In genomic region chr2:64359892-64360657, GRCh38 we compare ENCODE assay signal across 8 cellular contexts.
A peak's percentile ranks its signal among the peaks of the same experiment; 100 is the strongest.
DNase-seq lines count a peak whose midpoint lies in the region; ATAC-seq, FAIRE-seq and TF ChIP-seq lines count a peak whose summit lies in the region.

No MANE protein-coding gene starts in this region.

- FAIRE-seq in GM12878 (lab: Jason Lieb, UNC) = no peak

- DNase-seq in AG10803 (ENCODE audit: low read depth) (peak; percentile 83), MG63 (peak; percentile 97), GM12878 (ENCODE audit: low read depth, low spot score) (no peak), right lobe of liver (peak in 2 of 3 donors; percentile 59 to 67), NCI-H748 (lab: John Stamatoyannopoulos, UW; ENCODE audit: unreplicated experiment) (no peak), NCI-H2171 treated with DMSO at 0.1 percent for 48 hours (lab: John Stamatoyannopoulos, UW) (no peak)
- peak; percentile 67 for DNase-seq in stimulated activated naive CD8-positive, alpha-beta T cell treated with anti-CD3 and anti-CD28 coated beads, Interleukin-15, Interleukin-2, amounts not matched to agents 100 U/mL and 50 U/mL, for 24 hours

- H3K79me2 ChIP-seq in GM12878 (ENCODE audit: control insufficient read depth, insufficient read depth, low read length) = no peaks in the 10 kb centered on the region

- SMC1A ChIA-PET in GM12878 (lab: Charles Lee; ENCODE audit: uncharacterized antibody, unreplicated experiment) = interaction anchor here (1.2 kb wide), 1 partner anchor 41 kb away, joined by 4 read pairs; no protein-coding TSS in a partner anchor

- H3K36me3 ChIP-seq in MG63 (no peaks in the 10 kb centered on the region), GM12878 (ENCODE audit: control insufficient read depth in 2 of 2, insufficient read depth in 2 of 2, low read length in 1 of 2) (no peaks in the 10 kb centered on the region), right lobe of liver (no peaks in the 10 kb centered on the region)

- in situ Hi-C loops in GM12878 (cut with MboI) = no loop called here

- CTCF ChIA-PET in GM12878 (lab: Yijun Ruan, JAX) = interaction anchor here (1.1 to 5.6 kb wide), 3 partner anchors 11 to 128 kb away, joined by 3 to 28 read pairs (median 7); no protein-coding TSS in a partner anchor

- H3K4me1 ChIP-seq in GM12878 (ENCODE audit: control insufficient read depth, insufficient read depth, low read length) (peaks cover 6% of the 10 kb centered on the region; the same call in 1 of the 2 replicates), right lobe of liver (peaks cover 0 to 8% (median 4%) of the 10 kb centered on the region in 4 donors)

- WGBS in GM12878 (ENCODE audit: insufficient coverage, insufficient replicate concordance, low lambda C conversion rate, missing lambda C conversion rate) = 12% methylated on average over 11 of the region's 11 CpGs
- 62% methylated on average over 3 of the region's 11 CpGs for WGBS in right lobe of liver (ENCODE audit: insufficient coverage, low coverage, low lambda C conversion rate, missing lambda C conversion rate)

- H3K27me3 ChIP-seq in MG63 = no peaks in the 10 kb centered on the region
- no peaks in the 10 kb centered on the region; a peak in 1 of 4 replicates for H3K27me3 ChIP-seq in GM12878 (replicated peaks in 1 of 2; ENCODE audit: control insufficient read depth in 2 of 2, insufficient read depth in 2 of 2, low read length in 1 of 2)
- no peaks in the 10 kb centered on the region for H3K27me3 ChIP-seq in right lobe of liver

- intact Hi-C loops in GM12878 (cut with micrococcal nuclease; ENCODE audit: unreplicated experiment) = no loop called here
- intact Hi-C loops in right lobe of liver (cut with DNase I) = no loop called here

- TF ChIP-seq EP300 in GM12878 (IDR thresholded peaks at IDR 0.05; ENCODE audit: borderline replicate concordance in 1 of 2, control insufficient read depth in 1 of 2, low read depth in 2 of 2, low read length in 2 of 2) = no peak

- H3K4me2 ChIP-seq in GM12878 (ENCODE audit: control insufficient read depth, insufficient read depth) = peak overlapping the region; percentile 31; the same call in 1 of the 2 replicates

- no peak; the same call in 1 of the 2 replicates for TF ChIP-seq CTCF in AG10803 (conservative IDR thresholded peaks at IDR 0.05; ENCODE audit: low read length)
- TF ChIP-seq CTCF in GM12878 (IDR thresholded peaks at IDR 0.05 in 2 of 3, conservative IDR thresholded peaks at IDR 0.05 in 1 of 3; ENCODE audit: control insufficient read depth in 2 of 3, extremely low read depth in 1 of 3, insufficient read depth in 1 of 3, low read depth in 3 of 3, low read length in 3 of 3) = no peak
- TF ChIP-seq CTCF in right lobe of liver (IDR thresholded peaks at IDR 0.05) = peak in 2 of 4 donors; percentile 8 to 10

- POLR2A ChIA-PET in GM12878 (lab: Charles Lee) = no interaction called here

- no TSS peak for BruUV-seq in GM12878 (replicated peaks; lab: Mats Ljungman, UMichigan)

- no peaks in the 10 kb centered on the region for H3K9me3 ChIP-seq in MG63
- H3K9me3 ChIP-seq in GM12878 (replicated peaks; ENCODE audit: control insufficient read depth, insufficient read depth, low read length) = no peaks in the 10 kb centered on the region
- no peaks in the 10 kb centered on the region for H3K9me3 ChIP-seq in right lobe of liver

- no peak for TF ChIP-seq RAD21 in GM12878 (IDR thresholded peaks at IDR 0.05; ENCODE audit: insufficient read depth, low read depth, low read length)

- H3K27ac ChIP-seq in GM12878 (ENCODE audit: control insufficient read depth, insufficient read depth) = no peak overlapping the region
- no peak overlapping the region for H3K27ac ChIP-seq in right lobe of liver

- peak; percentile 84 for ATAC-seq in GM21447 (IDR thresholded peaks at IDR 0.05; ENCODE audit: unreplicated experiment)
- ATAC-seq in GM12878 = peak; percentile 95
- peak; percentile 57 to 93 (median 67) for ATAC-seq in right lobe of liver
- peak; percentile 97 for ATAC-seq in stimulated activated naive CD8-positive, alpha-beta T cell treated with anti-CD3 and anti-CD28 coated beads, Interleukin-15, Interleukin-2, amounts not matched to agents 100 U/mL and 50 U/mL, for 24 hours

- TF ChIP-seq POLR2A in GM12878 (IDR thresholded peaks at IDR 0.05; ENCODE audit: low read depth, low read length) = no peak
- no peak for TF ChIP-seq POLR2A in right lobe of liver (IDR thresholded peaks at IDR 0.05)

- H4K20me1 ChIP-seq in GM12878 (ENCODE audit: control insufficient read depth, insufficient read depth) = no peaks in the 10 kb centered on the region

- no peak overlapping the region for H3K9ac ChIP-seq in GM12878 (ENCODE audit: control insufficient read depth, insufficient read depth, low read length)

- H3K4me3 ChIP-seq in AG10803 (ENCODE audit: low read length) = no peak overlapping the region
- no peak overlapping the region for H3K4me3 ChIP-seq in MG63
- no peak overlapping the region for H3K4me3 ChIP-seq in GM12878
- H3K4me3 ChIP-seq in right lobe of liver = no peak overlapping the region

- H2AFZ ChIP-seq in GM12878 (ENCODE audit: control insufficient read depth, low read depth, low read length) = no peak overlapping the region

- RAD21 ChIA-PET in GM12878 (lab: Charles Lee; ENCODE audit: unreplicated experiment) = interaction anchor here (0.5 kb wide), 1 partner anchor 388 kb away, joined by 3 read pairs; no protein-coding TSS in a partner anchor

TF ChIP-seq in GM12878, 131 proteins besides CTCF, POLR2A, EP300 and RAD21 (continues in another document):
- TF ChIP-seq NR2C2 (IDR thresholded peaks at IDR 0.05; ENCODE audit: borderline replicate concordance, control insufficient read depth, insufficient read length, low read depth) (no peak), TCF3 (IDR thresholded peaks at IDR 0.05; ENCODE audit: borderline replicate concordance, insufficient read depth, low read depth, low read length) (no peak), CHD2 (IDR thresholded peaks at IDR 0.05; ENCODE audit: borderline replicate concordance, low read depth, low read length) (no peak), SUZ12 (IDR thresholded peaks at IDR 0.05; ENCODE audit: unreplicated experiment) (no peak), IKZF2 (IDR thresholded peaks at IDR 0.05) (no peak), CHD4 (IDR thresholded peaks at IDR 0.05) (no peak), BHLHE40 (IDR thresholded peaks at IDR 0.05; ENCODE audit: borderline replicate concordance in 1 of 2, low read depth in 2 of 2, low read length in 1 of 2) (no peak), RELA (IDR thresholded peaks at IDR 0.05; ENCODE audit: borderline replicate concordance, partially characterized antibody) (no peak), MAX (IDR thresholded peaks at IDR 0.05; ENCODE audit: low read depth, low read length) (no peak), PKNOX1 (IDR thresholded peaks at IDR 0.05) (no peak), SRF (IDR thresholded peaks at IDR 0.05; ENCODE audit: low read depth in 2 of 2, low read length in 2 of 2) (no peak), RCOR1 (conservative IDR thresholded peaks at IDR 0.05; ENCODE audit: low read depth, low read length) (no peak), HSF1 (IDR thresholded peaks at IDR 0.05; ENCODE audit: low read depth, low read length) (no peak), STAT3 (IDR thresholded peaks at IDR 0.05; ENCODE audit: low read depth, low read length) (no peak), ATF3 (IDR thresholded peaks at IDR 0.05; ENCODE audit: borderline replicate concordance, extremely low read depth, low read depth, low read length) (no peak), ZNF217 (IDR thresholded peaks at IDR 0.05) (no peak), ZNF207 (IDR thresholded peaks at IDR 0.05; ENCODE audit: borderline replicate concordance) (no peak), BCL3 (IDR thresholded peaks at IDR 0.05; ENCODE audit: borderline replicate concordance, insufficient read depth, low read depth, low read length, poor library complexity, severe bottlenecking) (no peak)

Comparison
In these comparisons a context has a peak if more than half of its experiments do, and no peak if none do; other contexts are left out.
1. DNase-seq: peak in AG10803 (single experiment), MG63 (single experiment), right lobe of liver (2 of 3) and stimulated activated naive CD8-positive, alpha-beta T cell treated with anti-CD3 and anti-CD28 coated beads, Interleukin-15, Interleukin-2, amounts not matched to agents 100 U/mL and 50 U/mL, for 24 hours (single experiment); none in GM12878 (single experiment), NCI-H748 (single experiment) and NCI-H2171 treated with DMSO at 0.1 percent for 48 hours (single experiment).
2. Peak in every context shown above with its lines, with median percentiles within 50 percentile points of each other: ATAC-seq.